18 cellular contexts compared by ENCODE assay signal in genomic region chr17:9024497-9024896, GRCh38. TPM values are rescaled to one million over a fixed set of nuclear protein-coding genes. Genes with fewer than 3 reads are reported as not detected.
DNase-seq lines count a peak whose midpoint lies in the region; ATAC-seq and TF ChIP-seq lines count a peak whose summit lies in the region.
"Had no signal": no experiment of that assay in that cellular context is flagged by ENCODE, and none has a peak within 500 bp of the region (broad histone marks: within the 10 kb centered on the region; RNA-seq: fewer than 3 reads in every experiment).

No MANE protein-coding gene starts in this region.

- peaks cover 7% of the 10 kb centered on the region for H3K4me1 Mint-ChIP-seq in activated CD8-positive, alpha-beta memory T cell treated with anti-CD3 and anti-CD28 coated beads, Interleukin-2, amount 10 ng/mL, durations not matched to agents 7 days and 5 days
- H3K4me1 Mint-ChIP-seq in brain, result peaks cover 34% of the 10 kb centered on the region
- peaks cover 6 to 32% of the 10 kb centered on the region in 2 donors for H3K4me1 Mint-ChIP-seq in stimulated activated naive B cell treated with anti-CD40 and anti-IgM and Interleukin-4, amounts not matched to agents 10 μg/mL and 1 μg/mL and 100 μg/mL, for 72 hours

- TF ChIP-seq CTCF in brain (conservative IDR thresholded peaks at IDR 0.05) (no peak), OCI-LY7 (conservative IDR thresholded peaks at IDR 0.05; ENCODE audit: low read length) (no peak), MM.1S (IDR thresholded peaks at IDR 0.05; ENCODE audit: low read length) (no peak)

- no peaks in the 10 kb centered on the region for H3K9me3 ChIP-seq in muscle layer of colon (ENCODE audit: low read length)
- H3K9me3 ChIP-seq in OCI-LY7 (ENCODE audit: low read length), result no peaks in the 10 kb centered on the region
- H3K9me3 ChIP-seq in MM.1S (replicated peaks; ENCODE audit: insufficient read depth, low read length), result no peaks in the 10 kb centered on the region
- H3K9me3 ChIP-seq: prostate gland had no signal

- peaks cover 2% of the 10 kb centered on the region for H3K36me3 Mint-ChIP-seq in activated CD8-positive, alpha-beta memory T cell treated with anti-CD3 and anti-CD28 coated beads, Interleukin-2, amount 10 ng/mL, durations not matched to agents 7 days and 5 days
- no peaks in the 10 kb centered on the region for H3K36me3 Mint-ChIP-seq in brain
- peaks cover 0 to 3% of the 10 kb centered on the region in 2 donors for H3K36me3 Mint-ChIP-seq in stimulated activated naive B cell treated with anti-CD40 and anti-IgM and Interleukin-4, amounts not matched to agents 10 μg/mL and 1 μg/mL and 100 μg/mL, for 72 hours

- H3K27me3 Mint-ChIP-seq in activated CD8-positive, alpha-beta memory T cell treated with anti-CD3 and anti-CD28 coated beads, Interleukin-2, amount 10 ng/mL, durations not matched to agents 7 days and 5 days, result peaks cover 66% of the 10 kb centered on the region
- H3K27me3 Mint-ChIP-seq in brain, result peaks cover 38% of the 10 kb centered on the region
- peaks cover 42 to 53% of the 10 kb centered on the region in 2 donors for H3K27me3 Mint-ChIP-seq in stimulated activated naive B cell treated with anti-CD40 and anti-IgM and Interleukin-4, amounts not matched to agents 10 μg/mL and 1 μg/mL and 100 μg/mL, for 72 hours

- POLR2A ChIA-PET in OCI-LY7 (lab: Charles Lee), result no interaction called here

- H3K27me3 ChIP-seq in muscle layer of colon (ENCODE audit: control insufficient read depth in 1 of 2, insufficient read depth in 2 of 2, low read length in 2 of 2) (peaks cover 0 to 14% of the 10 kb centered on the region in 2 donors), MM.1S (replicated peaks; ENCODE audit: insufficient read depth, low read length) (peaks cover 53% of the 10 kb centered on the region)

- no peaks in the 10 kb centered on the region for H3K79me2 ChIP-seq in OCI-LY7 (ENCODE audit: insufficient read depth, low read depth, low read length)
- H3K79me2 ChIP-seq in MM.1S (ENCODE audit: low read length), result no peaks in the 10 kb centered on the region

- H3K4me1 ChIP-seq in muscle layer of colon (ENCODE audit: insufficient read depth, low read length) (peaks cover 15% of the 10 kb centered on the region), OCI-LY7 (ENCODE audit: insufficient read depth, low read length, poor library complexity, severe bottlenecking) (no peaks in the 10 kb centered on the region), MM.1S (ENCODE audit: low read length) (no peaks in the 10 kb centered on the region)
- H3K4me1 ChIP-seq: foreskin keratinocyte had no signal

- H3K9me3 Mint-ChIP-seq in activated CD8-positive, alpha-beta memory T cell treated with anti-CD3 and anti-CD28 coated beads, Interleukin-2, amount 10 ng/mL, durations not matched to agents 7 days and 5 days (ENCODE audit: low read depth), result no peaks in the 10 kb centered on the region
- H3K9me3 Mint-ChIP-seq in brain, result peaks cover 0 to 12% (median 4%) of the 10 kb centered on the region in 5 experiments
- H3K9me3 Mint-ChIP-seq in stimulated activated naive B cell treated with anti-CD40 and anti-IgM and Interleukin-4, amounts not matched to agents 10 μg/mL and 1 μg/mL and 100 μg/mL, for 72 hours, result no peaks in the 10 kb centered on the region
- H3K9me3 Mint-ChIP-seq: activated naive CD8-positive, alpha-beta T cell treated with anti-CD3 and anti-CD28 coated beads, Interleukin-2, amount 10 ng/mL, durations not matched to agents 7 days and 5 days had no signal

- no peaks in the 10 kb centered on the region for H3F3A ChIP-seq in MM.1S (ENCODE audit: insufficient read depth, low read length)

- peak overlapping the region; percentile 12 for H3K27ac ChIP-seq in muscle layer of colon (ENCODE audit: low read depth, low read length)
- no peak overlapping the region for H3K27ac ChIP-seq in OCI-LY7 (ENCODE audit: low read depth, low read length, poor library complexity, severe bottlenecking)
- no peak overlapping the region for H3K27ac ChIP-seq in MM.1S (ENCODE audit: low read length)
- H3K27ac ChIP-seq: cardiac muscle cell, foreskin keratinocyte, prostate gland had no signal

- peak; percentile 52 for DNase-seq in activated CD8-positive, alpha-beta memory T cell treated with anti-CD3 and anti-CD28 coated beads for 24 hours
- no peak for DNase-seq in activated CD8-positive, alpha-beta memory T cell treated with anti-CD3 and anti-CD28 coated beads, Interleukin-2, amount 10 ng/mL, durations not matched to agents 7 days and 5 days
- no peak for DNase-seq in stimulated activated naive B cell treated with anti-CD40 and anti-IgM and Interleukin-4, amounts not matched to agents 10 μg/mL and 1 μg/mL and 100 μg/mL, for 72 hours
- no peak for DNase-seq in OCI-LY7 (ENCODE audit: low spot score)
- DNase-seq in activated T-cell treated with anti-CD3 and anti-CD28 coated beads, Interleukin-2, amount 50 U/mL, for 1 hour, result no peak
- DNase-seq in MM.1S, result no peak
- DNase-seq: activated naive CD8-positive, alpha-beta T cell treated with anti-CD3 and anti-CD28 coated beads, Interleukin-2, amount 10 ng/mL, durations not matched to agents 7 days and 5 days; effector memory CD4-positive, alpha-beta T cell; foreskin keratinocyte; GDM1; Karpas-422; NCI-H1436; NCI-H226 had no signal

- no peaks in the 10 kb centered on the region for H3K9me2 ChIP-seq in OCI-LY7 (ENCODE audit: insufficient read depth, low read length)
- H3K9me2 ChIP-seq in MM.1S (replicated peaks; ENCODE audit: insufficient read depth, low read length), result no peaks in the 10 kb centered on the region

- H3K4me3 ChIP-seq in muscle layer of colon (ENCODE audit: low read depth in 1 of 2, low read length in 2 of 2) (no peak overlapping the region), OCI-LY7 (ENCODE audit: low read depth, low read length, poor library complexity, severe bottlenecking) (no peak overlapping the region), MM.1S (ENCODE audit: low read length) (no peak overlapping the region)
- H3K4me3 ChIP-seq: cardiac muscle cell, prostate gland had no signal

- BruUV-seq in OCI-LY7 (replicated peaks; lab: Mats Ljungman, UMichigan), result no TSS peak

- no peak overlapping the region for H3K4me2 ChIP-seq in OCI-LY7 (ENCODE audit: low read length)
- H3K4me2 ChIP-seq in MM.1S (ENCODE audit: low read depth, low read length), result no peak overlapping the region

- no peak for ATAC-seq in activated CD8-positive, alpha-beta memory T cell treated with anti-CD3 and anti-CD28 coated beads, Interleukin-2, amount 10 ng/mL, durations not matched to agents 7 days and 5 days
- no peak for ATAC-seq in stimulated activated naive B cell treated with anti-CD40 and anti-IgM and Interleukin-4, amounts not matched to agents 10 μg/mL and 1 μg/mL and 100 μg/mL, for 72 hours (replicated peaks)
- ATAC-seq: foreskin keratinocyte had no signal

- no peak overlapping the region for H3K4me3 Mint-ChIP-seq in activated CD8-positive, alpha-beta memory T cell treated with anti-CD3 and anti-CD28 coated beads, Interleukin-2, amount 10 ng/mL, durations not matched to agents 7 days and 5 days
- peak overlapping the region; percentile 47 to 88 (median 71) for H3K4me3 Mint-ChIP-seq in brain
- H3K4me3 Mint-ChIP-seq in stimulated activated naive B cell treated with anti-CD40 and anti-IgM and Interleukin-4, amounts not matched to agents 10 μg/mL and 1 μg/mL and 100 μg/mL, for 72 hours, result peak overlapping the region in 1 of 2 donors; percentile 19
- H3K4me3 Mint-ChIP-seq: activated naive CD8-positive, alpha-beta T cell treated with anti-CD3 and anti-CD28 coated beads, Interleukin-2, amount 10 ng/mL, durations not matched to agents 7 days and 5 days had no signal

- intact Hi-C loops in OCI-LY7 (cut with micrococcal nuclease; ENCODE audit: unreplicated experiment), result loop anchor here (10.0 kb wide), 1 partner anchor 60 kb away; no protein-coding TSS in a partner anchor

- H3K9ac ChIP-seq in muscle layer of colon (ENCODE audit: low read length) (no peak overlapping the region), MM.1S (ENCODE audit: low read length) (no peak overlapping the region)

- H2AFZ ChIP-seq in OCI-LY7 (ENCODE audit: low read length) (no peak overlapping the region), MM.1S (ENCODE audit: low read length) (no peak overlapping the region)

- CTCF ChIA-PET in activated CD8-positive, alpha-beta memory T cell treated with anti-CD3 and anti-CD28 coated beads, Interleukin-2, amount 10 ng/mL, durations not matched to agents 7 days and 5 days (lab: Charles Lee), result interaction anchor here (1.1 kb wide), 1 partner anchor 27 kb away, joined by 4 read pairs; no protein-coding TSS in a partner anchor
- CTCF ChIA-PET in OCI-LY7 (lab: Charles Lee; ENCODE audit: unreplicated experiment), result no interaction called here

- no peaks in the 10 kb centered on the region for H3K36me3 ChIP-seq in muscle layer of colon (ENCODE audit: insufficient read depth, low read length)
- H3K36me3 ChIP-seq in OCI-LY7 (ENCODE audit: insufficient read depth, low read length), result no peaks in the 10 kb centered on the region
- no peaks in the 10 kb centered on the region for H3K36me3 ChIP-seq in MM.1S (replicated peaks; ENCODE audit: insufficient read depth, low read length)
- H3K36me3 ChIP-seq: cardiac muscle cell, prostate gland had no signal

- no peak overlapping the region for H3K27ac Mint-ChIP-seq in activated CD8-positive, alpha-beta memory T cell treated with anti-CD3 and anti-CD28 coated beads, Interleukin-2, amount 10 ng/mL, durations not matched to agents 7 days and 5 days
- peak overlapping the region in 1 of 5 experiments; percentile 21 for H3K27ac Mint-ChIP-seq in brain
- H3K27ac Mint-ChIP-seq in stimulated activated naive B cell treated with anti-CD40 and anti-IgM and Interleukin-4, amounts not matched to agents 10 μg/mL and 1 μg/mL and 100 μg/mL, for 72 hours, result peak overlapping the region; percentile 31
- H3K27ac Mint-ChIP-seq: activated naive CD8-positive, alpha-beta T cell treated with anti-CD3 and anti-CD28 coated beads, Interleukin-2, amount 10 ng/mL, durations not matched to agents 7 days and 5 days had no signal

- H4K20me1 ChIP-seq in OCI-LY7 (ENCODE audit: insufficient read depth, low read length) (no peaks in the 10 kb centered on the region), MM.1S (ENCODE audit: insufficient read depth, low read length) (no peaks in the 10 kb centered on the region)

RNA-seq across cellular contexts. Expression of gene NTN1, which starts 3.2 kb away (rescaled TPM):
- total RNA-seq in activated CD8-positive, alpha-beta memory T cell treated with anti-CD3 and anti-CD28 coated beads, Interleukin-2, amount 10 ng/mL, durations not matched to agents 7 days and 5 days, result under 1 TPM in 1 of 2 experiments, not detected in 1; 0.28 TPM
- polyA plus RNA-seq in brain (ENCODE audit: insufficient read depth, low read depth, low replicate concordance), result 2.2 TPM
- 0.05 TPM in 1 of 2 replicates, not detected in the other for total RNA-seq in OCI-LY7 (2014; rRNA removed; shearing (Covaris generic))
- total RNA-seq in OCI-LY7 (2022), result not detected in 2 replicates

RNA-seq across cellular contexts. Expression of gene PIK3R5, which starts 59.0 kb away (rescaled TPM):
- 10 to 100 TPM; 48.9 to 51.2 TPM for total RNA-seq in activated CD8-positive, alpha-beta memory T cell treated with anti-CD3 and anti-CD28 coated beads, Interleukin-2, amount 10 ng/mL, durations not matched to agents 7 days and 5 days
- polyA plus RNA-seq in brain (ENCODE audit: insufficient read depth, low read depth, low replicate concordance), result 0.32 TPM
- total RNA-seq in OCI-LY7 (2014; rRNA removed; shearing (Covaris generic)), result 0.76 and 1.2 TPM in 2 replicates
- total RNA-seq in OCI-LY7 (2022), result 0.68 and 1.5 TPM in 2 replicates
- total RNA-seq: A172, foreskin keratinocyte had no signal
- polyA plus RNA-seq: foreskin keratinocyte had no signal

Comparison
In these comparisons a context has a peak if more than half of its experiments do, and no peak if none do; other contexts are left out.
1. RNA of gene PIK3R5, which starts 59.0 kb away (total RNA-seq): 48.9 to 51.2 TPM in activated CD8-positive, alpha-beta memory T cell treated with anti-CD3 and anti-CD28 coated beads, Interleukin-2, amount 10 ng/mL, durations not matched to agents 7 days and 5 days; 0.68 to 1.5 TPM in OCI-LY7; every median in the first group is over 10 times any median in the second.